In genomic region chr11:64269380-64270234, GRCh38 we compare ENCODE assay signal across 8 cellular contexts. TPM values are rescaled to one million over a fixed set of nuclear protein-coding genes. Genes with fewer than 3 reads are reported as not detected.
DNase-seq lines count a peak whose midpoint lies in the region; ATAC-seq and TF ChIP-seq lines count a peak whose summit lies in the region.

No MANE protein-coding gene starts in this region.

- ATAC-seq in HG02763 (IDR thresholded peaks at IDR 0.05; ENCODE audit: unreplicated experiment), result peak; percentile 74
- ATAC-seq in activated naive CD8-positive, alpha-beta T cell treated with anti-CD3 and anti-CD28 coated beads, Interleukin-2, amount 50 U/mL, for 24 hours, result peak; percentile 86

- peak; percentile 99 to 100 (median 100) for DNase-seq in NCI-H1417 (lab: John Stamatoyannopoulos, UW)
- DNase-seq in activated naive CD8-positive, alpha-beta T cell treated with anti-CD3 and anti-CD28 coated beads, Interleukin-2, amount 50 U/mL, for 24 hours, result peak; percentile 99
- DNase-seq in cardiac muscle cell (ENCODE audit: low read depth in 1 of 2, low spot score in 1 of 2), result peak; percentile 99 to 100
- DNase-seq in tibial nerve (ENCODE audit: low spot score in 2 of 2), result peak; percentile 91 to 97

- no peak for TF ChIP-seq POLR2A in tibial nerve (IDR thresholded peaks at IDR 0.05)

- peaks cover 8% of the 10 kb centered on the region for H3K4me1 ChIP-seq in cardiac muscle cell (ENCODE audit: low read depth)
- peaks cover 10% of the 10 kb centered on the region for H3K4me1 ChIP-seq in parathyroid adenoma
- peaks cover 0 to 38% (median 25%) of the 10 kb centered on the region in 4 donors for H3K4me1 ChIP-seq in tibial nerve

- H3K27ac Mint-ChIP-seq in activated naive CD8-positive, alpha-beta T cell treated with anti-CD3 and anti-CD28 coated beads, Interleukin-2, amount 50 U/mL, for 24 hours, result peak overlapping the region; percentile 96

- H3K4me3 Mint-ChIP-seq in activated naive CD8-positive, alpha-beta T cell treated with anti-CD3 and anti-CD28 coated beads, Interleukin-2, amount 50 U/mL, for 24 hours, result peak overlapping the region; percentile 98

- H2AFZ ChIP-seq in SU-DHL-6 (ENCODE audit: low read depth, low read length, severe bottlenecking), result peak overlapping the region; percentile 71
- peak overlapping the region; percentile 73 for H2AFZ ChIP-seq in parathyroid adenoma

- TF ChIP-seq CTCF in GM12875 (IDR thresholded peaks at IDR 0.05; ENCODE audit: borderline replicate concordance, insufficient read depth, low read depth, low read length) (0 out of 2 replicates have a peak, but pooled peaks have one; percentile 1), SU-DHL-6 (IDR thresholded peaks at IDR 0.05; ENCODE audit: insufficient read depth, low read length, poor library complexity, severe bottlenecking) (no peak), cardiac muscle cell (IDR thresholded peaks at IDR 0.05; ENCODE audit: low read depth, low read length) (peak; percentile 5), parathyroid adenoma (IDR thresholded peaks at IDR 0.05) (no peak), tibial nerve (IDR thresholded peaks at IDR 0.05) (peak in 3 of 5 experiments; percentile 19 to 47 (median 34))

- H3K36me3 Mint-ChIP-seq in activated naive CD8-positive, alpha-beta T cell treated with anti-CD3 and anti-CD28 coated beads, Interleukin-2, amount 50 U/mL, for 24 hours (ENCODE audit: low read depth), result peaks cover 9% of the 10 kb centered on the region

- WGBS in tibial nerve, 2 donors, result 0 to 1% methylated on average over 22 to 51 of the region's 75 CpGs

- H3K27ac ChIP-seq in SU-DHL-6 (ENCODE audit: low read depth, low read length) (peak overlapping the region; percentile 88), cardiac muscle cell (peak overlapping the region; percentile 92), parathyroid adenoma (peak overlapping the region; percentile 97), tibial nerve (peak overlapping the region; percentile 92 to 97 (median 95))

- H3K79me2 ChIP-seq in SU-DHL-6 (ENCODE audit: insufficient read depth, low read length) (0 out of 2 replicates have a peak, but pooled peaks cover 6% of the 10 kb centered on the region), parathyroid adenoma (no peaks in the 10 kb centered on the region)

- TF ChIP-seq EP300 in tibial nerve (IDR thresholded peaks at IDR 0.05), result peak; percentile 93 to 97

- peaks cover 15% of the 10 kb centered on the region; the same call in 1 of the 2 replicates for H3F3A ChIP-seq in SU-DHL-6 (ENCODE audit: insufficient read depth)

- H3K4me2 ChIP-seq in SU-DHL-6 (ENCODE audit: low read depth, low read length, poor library complexity, severe bottlenecking), result peak overlapping the region; percentile 91
- H3K4me2 ChIP-seq in parathyroid adenoma (ENCODE audit: low read length), result peak overlapping the region; percentile 93

- H3K9me3 Mint-ChIP-seq in activated naive CD8-positive, alpha-beta T cell treated with anti-CD3 and anti-CD28 coated beads, Interleukin-2, amount 50 U/mL, for 24 hours, result no peaks in the 10 kb centered on the region

- H3K9me3 ChIP-seq in SU-DHL-6 (ENCODE audit: insufficient read depth, low read length) (no peaks in the 10 kb centered on the region), cardiac muscle cell (ENCODE audit: low read depth) (no peaks in the 10 kb centered on the region), parathyroid adenoma (ENCODE audit: control insufficient read depth, low read length) (no peaks in the 10 kb centered on the region), tibial nerve (no peaks in the 10 kb centered on the region)

- no peaks in the 10 kb centered on the region for H3K27me3 Mint-ChIP-seq in activated naive CD8-positive, alpha-beta T cell treated with anti-CD3 and anti-CD28 coated beads, Interleukin-2, amount 50 U/mL, for 24 hours

- no peaks in the 10 kb centered on the region for H3K9me2 ChIP-seq in SU-DHL-6 (replicated peaks; ENCODE audit: insufficient read depth, low read length)

- peak overlapping the region; percentile 76 for H3K4me3 ChIP-seq in GM12875 (ENCODE audit: low read depth, low read length)
- H3K4me3 ChIP-seq in SU-DHL-6 (ENCODE audit: insufficient read depth, low read length, poor library complexity, severe bottlenecking), result peak overlapping the region; percentile 87
- H3K4me3 ChIP-seq in cardiac muscle cell, result peak overlapping the region; percentile 56
- H3K4me3 ChIP-seq in parathyroid adenoma (ENCODE audit: low read depth, low read length), result peak overlapping the region; percentile 90
- H3K4me3 ChIP-seq in tibial nerve, result peak overlapping the region; percentile 71 to 98 (median 90)

- H3K9ac ChIP-seq in SU-DHL-6 (ENCODE audit: low read length) (peak overlapping the region; percentile 92), parathyroid adenoma (peak overlapping the region; percentile 42)

- no peaks in the 10 kb centered on the region for H4K20me1 ChIP-seq in SU-DHL-6 (ENCODE audit: low read depth, low read length)

- peaks cover 28% of the 10 kb centered on the region for H3K4me1 Mint-ChIP-seq in activated naive CD8-positive, alpha-beta T cell treated with anti-CD3 and anti-CD28 coated beads, Interleukin-2, amount 50 U/mL, for 24 hours

- H3K27me3 ChIP-seq in SU-DHL-6 (ENCODE audit: low read length) (no peaks in the 10 kb centered on the region), cardiac muscle cell (no peaks in the 10 kb centered on the region), parathyroid adenoma (ENCODE audit: control insufficient read depth, insufficient read depth, low read length) (no peaks in the 10 kb centered on the region), tibial nerve (no peaks in the 10 kb centered on the region)

- H3K36me3 ChIP-seq in SU-DHL-6 (ENCODE audit: low read length), result no peaks in the 10 kb centered on the region
- H3K36me3 ChIP-seq in cardiac muscle cell, result no peaks in the 10 kb centered on the region
- no peaks in the 10 kb centered on the region for H3K36me3 ChIP-seq in parathyroid adenoma (ENCODE audit: control insufficient read depth, insufficient read depth, low read length)
- H3K36me3 ChIP-seq in tibial nerve, result peaks cover 0 to 28% (median 0%) of the 10 kb centered on the region in 3 donors

RNA-seq across cellular contexts. Expression of gene BAD, which starts 14.9 kb away (rescaled TPM):
- total RNA-seq in cardiac muscle cell, result 155 and 200 TPM in 2 replicates
- polyA plus RNA-seq in cardiac muscle cell, result 168 and 195 TPM in 2 replicates
- 100 to 1,000 TPM; 110 to 143 (median 124) TPM for total RNA-seq in tibial nerve

RNA-seq across cellular contexts. Expression of gene GPR137, which starts 16.0 kb away (rescaled TPM):
- 37.7 and 41.4 TPM in 2 replicates for total RNA-seq in cardiac muscle cell
- polyA plus RNA-seq in cardiac muscle cell, result 67.8 and 82.6 TPM in 2 replicates
- total RNA-seq in tibial nerve, result 10 to 100 TPM; 12.5 to 25.7 (median 20.0) TPM

RNA-seq across cellular contexts. Expression of gene PLCB3, which starts 18.3 kb away (rescaled TPM):
- total RNA-seq in cardiac muscle cell (20.3 and 24.7 TPM in 2 replicates), tibial nerve (10 to 100 TPM; 18.0 to 44.4 (median 27.1) TPM)
- polyA plus RNA-seq in cardiac muscle cell, result 10.6 and 11.0 TPM in 2 replicates

RNA-seq across cellular contexts. Expression of gene KCNK4, which starts 21.5 kb away (rescaled TPM):
- total RNA-seq in cardiac muscle cell (not detected in 2 replicates), tibial nerve (1 to 10 TPM in 1 of 4 donors, not detected in 3; 1.2 TPM)
- polyA plus RNA-seq in cardiac muscle cell, result not detected in 2 replicates

RNA-seq across cellular contexts. Expression of gene PPP1R14B, which starts 22.9 kb away (rescaled TPM):
- 220 and 240 TPM in 2 replicates for total RNA-seq in cardiac muscle cell
- 238 and 288 TPM in 2 replicates for polyA plus RNA-seq in cardiac muscle cell
- total RNA-seq in tibial nerve, result 100 to 1,000 TPM in 1 of 4 donors, 10 to 100 TPM in 3; 79.7 to 187 (median 91.4) TPM

Comparison
In these comparisons a context has a peak if more than half of its experiments do, and no peak if none do; other contexts are left out.
1. Peak in every context shown above with its lines: DNase-seq, ATAC-seq, H3K4me3 ChIP-seq and H3K27ac ChIP-seq.
2. CTCF ChIP-seq: peak in GM12875 (single experiment), cardiac muscle cell (single experiment) and tibial nerve (3 of 5); none in SU-DHL-6 (single experiment) and parathyroid adenoma (single experiment).